1 cellular context compared by ENCODE assay signal in genomic region chr14:37413504-37414003, GRCh38.
TF ChIP-seq lines count a peak whose summit lies in the region.

No MANE protein-coding gene starts in this region.

TF ChIP-seq in HepG2, 621 proteins besides CTCF, POLR2A, EP300 and RAD21 (continued from another document):
- TF ChIP-seq ZBTB10 (CRISPR knock-in tag; IDR thresholded peaks at IDR 0.05; ENCODE audit: borderline replicate concordance) (no peak), HCFC1 (IDR thresholded peaks at IDR 0.05; ENCODE audit: low read depth, low read length) (no peak), TARDBP (CRISPR knock-in tag; IDR thresholded peaks at IDR 0.05) (peak; percentile 68; the same call in 1 of the 2 replicates), NFE2L2 (IDR thresholded peaks at IDR 0.05; ENCODE audit: low read length) (no peak), ATF7-NPFF (CRISPR knock-in tag; IDR thresholded peaks at IDR 0.05; ENCODE audit: low read depth) (no peak), ZNF619 (CRISPR knock-in tag; IDR thresholded peaks at IDR 0.05) (no peak), DNMT3B (CRISPR knock-in tag; conservative IDR thresholded peaks at IDR 0.05) (0 out of 2 replicates have a peak, but pooled peaks have one; percentile 66), BHLHE40 (IDR thresholded peaks at IDR 0.05; ENCODE audit: low read length) (no peak), HOMEZ (CRISPR knock-in tag; IDR thresholded peaks at IDR 0.05; ENCODE audit: low read depth) (peak; percentile 99), FOXK2 (IDR thresholded peaks at IDR 0.05) (no peak), U2AF2 (IDR thresholded peaks at IDR 0.05; ENCODE audit: low read depth, low read length) (no peak), PAWR (CRISPR knock-in tag; IDR thresholded peaks at IDR 0.05; ENCODE audit: borderline replicate concordance) (no peak), ARNT2 (CRISPR knock-in tag; IDR thresholded peaks at IDR 0.05; ENCODE audit: low read depth) (peak; percentile 65), ZBTB7B (CRISPR knock-in tag; IDR thresholded peaks at IDR 0.05) (peak; percentile 66; the same call in 1 of the 2 replicates), MTF2 (CRISPR knock-in tag; IDR thresholded peaks at IDR 0.05; ENCODE audit: borderline replicate concordance) (no peak), TMF1 (CRISPR knock-in tag; IDR thresholded peaks at IDR 0.05; ENCODE audit: low read depth) (no peak), ZNF275 (CRISPR knock-in tag; IDR thresholded peaks at IDR 0.05; ENCODE audit: borderline replicate concordance) (no peak), ZFP90 (CRISPR knock-in tag; IDR thresholded peaks at IDR 0.05; ENCODE audit: borderline replicate concordance) (no peak), NCOR1 (IDR thresholded peaks at IDR 0.05; ENCODE audit: borderline replicate concordance, low read length) (no peak; the same call in 1 of the 2 replicates), MED8 (CRISPR knock-in tag; IDR thresholded peaks at IDR 0.05; ENCODE audit: insufficient replicate concordance) (no peak), BCLAF1 (IDR thresholded peaks at IDR 0.05) (no peak)
